In genomic region chr19:57682226-57682766, GRCh38 we compare ENCODE assay signal across 9 cellular contexts. TPM values are rescaled to one million over a fixed set of nuclear protein-coding genes. Genes with fewer than 3 reads are reported as not detected.
A peak's percentile ranks its signal among the peaks of the same experiment; 100 is the strongest.
DNase-seq lines count a peak whose midpoint lies in the region; ATAC-seq and TF ChIP-seq lines count a peak whose summit lies in the region.
"Had no signal": no experiment of that assay in that cellular context is flagged by ENCODE, and none has a peak within 500 bp of the region (broad histone marks: within the 10 kb centered on the region; RNA-seq: fewer than 3 reads in every experiment).

No MANE protein-coding gene starts in this region.

- H3K9me3 Mint-ChIP-seq in progenitor cell of endocrine pancreas (ENCODE audit: low read depth), result peaks cover 51% of the 10 kb centered on the region

- peaks cover 59% of the 10 kb centered on the region for H3K36me3 Mint-ChIP-seq in progenitor cell of endocrine pancreas (ENCODE audit: insufficient read depth)

- no peak for TF ChIP-seq CTCF in GM12875 (IDR thresholded peaks at IDR 0.05; ENCODE audit: borderline replicate concordance, insufficient read depth, low read depth, low read length)
- TF ChIP-seq CTCF in NB4 (IDR thresholded peaks at IDR 0.05; ENCODE audit: low read depth, low read length), result no peak
- no peak for TF ChIP-seq CTCF in epithelial cell of esophagus (IDR thresholded peaks at IDR 0.05; ENCODE audit: insufficient read depth, low read depth, low read length, missing control alignments)
- TF ChIP-seq CTCF in progenitor cell of endocrine pancreas (IDR thresholded peaks at IDR 0.05; ENCODE audit: unreplicated experiment), result no peak

- ATAC-seq in GM18868 (IDR thresholded peaks at IDR 0.05; ENCODE audit: unreplicated experiment), result no peak

- in situ Hi-C loops in G401 (cut with HindIII; ENCODE audit: low sequenced_read_pairs), result no loop called here

- H3K4me3 ChIP-seq in GM12875 (ENCODE audit: low read depth, low read length) (peak overlapping the region; percentile 71), NB4 (ENCODE audit: low read depth, low read length) (peak overlapping the region; percentile 87), epithelial cell of esophagus (ENCODE audit: low read length) (peak overlapping the region; percentile 99)

- peak overlapping the region; percentile 97 for H3K27ac Mint-ChIP-seq in progenitor cell of endocrine pancreas

- H3K4me3 Mint-ChIP-seq in progenitor cell of endocrine pancreas (ENCODE audit: low read depth), result peak overlapping the region; percentile 96

- DNase-seq in NB4 (ENCODE audit: low read depth), result no peak
- no peak for DNase-seq in epithelial cell of esophagus (ENCODE audit: low read depth)
- no peak for DNase-seq in progenitor cell of endocrine pancreas (ENCODE audit: low spot score, unreplicated experiment)
- DNase-seq in cerebellum (ENCODE audit: low spot score), result no peak
- DNase-seq in NCI-H2171 (lab: John Stamatoyannopoulos, UW), result no peak
- DNase-seq in G401 (ENCODE audit: low spot score), result no peak

- no peak for TF ChIP-seq POLR2A in NB4 (IDR thresholded peaks at IDR 0.05; ENCODE audit: extremely low read depth, insufficient read length)

- H3K4me1 Mint-ChIP-seq in progenitor cell of endocrine pancreas (ENCODE audit: low read depth), result peaks cover 15% of the 10 kb centered on the region

- peaks cover 20% of the 10 kb centered on the region for H3K27me3 Mint-ChIP-seq in progenitor cell of endocrine pancreas

RNA-seq across cellular contexts. Expression of gene ZNF551, which starts 0.5 kb away (rescaled TPM):
- 10.9 and 13.6 TPM in 2 replicates for total RNA-seq in progenitor cell of endocrine pancreas
- total RNA-seq in cerebellum, result 16.5 TPM
- 11.7 and 15.8 TPM in 2 replicates for total RNA-seq in G401 (2014; rRNA removed; shearing (Covaris generic))

RNA-seq across cellular contexts. Expression of gene ZSCAN4, which starts 13.6 kb away (rescaled TPM):
- not detected in 2 replicates for total RNA-seq in progenitor cell of endocrine pancreas
- not detected for total RNA-seq in cerebellum
- total RNA-seq in G401 (2014; rRNA removed; shearing (Covaris generic)), result 0.55 and 1.3 TPM in 2 replicates
- total RNA-seq: SK-MEL-5 had no signal

RNA-seq across cellular contexts. Expression of gene ZNF154, which starts 26.7 kb away (rescaled TPM):
- total RNA-seq in progenitor cell of endocrine pancreas, result 39.0 and 43.3 TPM in 2 replicates
- total RNA-seq in cerebellum, result 44.0 TPM
- total RNA-seq in G401 (2014; rRNA removed; shearing (Covaris generic)), result not detected in 2 replicates

RNA-seq across cellular contexts. Expression of gene ZNF671, which starts 45.1 kb away (rescaled TPM):
- total RNA-seq in progenitor cell of endocrine pancreas (11.7 and 15.4 TPM in 2 replicates), cerebellum (21.7 TPM)
- total RNA-seq in G401 (2014; rRNA removed; shearing (Covaris generic)), result not detected in 2 replicates

RNA-seq across cellular contexts. Expression of gene ZNF211, which starts 49.3 kb away (rescaled TPM):
- total RNA-seq in progenitor cell of endocrine pancreas, result 25.1 and 26.0 TPM in 2 replicates
- total RNA-seq in cerebellum, result 31.7 TPM
- total RNA-seq in G401 (2014; rRNA removed; shearing (Covaris generic)), result 10.8 and 16.9 TPM in 2 replicates

Comparison
In these comparisons a context has a peak if more than half of its experiments do, and no peak if none do; other contexts are left out.
1. RNA of gene ZNF154, which starts 26.7 kb away (total RNA-seq): 44.0 TPM in cerebellum (single experiment) and 39.0 to 43.3 TPM in progenitor cell of endocrine pancreas; not detected in G401; every median in the first group is over 10 times any median in the second.
2. Peak in every context shown above with its lines, with median percentiles within 50 percentile points of each other: H3K4me3 ChIP-seq.